In genomic region chr4:186058253-186058979, GRCh38 we compare ENCODE assay signal across 12 cellular contexts. TPM values are rescaled to one million over a fixed set of nuclear protein-coding genes. Genes with fewer than 3 reads are reported as not detected.
DNase-seq lines count a peak whose midpoint lies in the region; ATAC-seq and TF ChIP-seq lines count a peak whose summit lies in the region.
"Had no signal": no experiment of that assay in that cellular context is flagged by ENCODE, and none has a peak within 500 bp of the region (broad histone marks: within the 10 kb centered on the region; RNA-seq: fewer than 3 reads in every experiment).

No MANE protein-coding gene starts in this region.

- no peak for TF ChIP-seq POLR2A in gastrocnemius medialis (IDR thresholded peaks at IDR 0.05)

- no peak for TF ChIP-seq CTCF in GM10248 (IDR thresholded peaks at IDR 0.05; ENCODE audit: control extremely low read depth, extremely low read depth, low read depth, missing control alignments)
- no peak for TF ChIP-seq CTCF in gastrocnemius medialis (IDR thresholded peaks at IDR 0.05 in 4 of 5, conservative IDR thresholded peaks at IDR 0.05 in 1 of 5)

- in situ Hi-C loops in gastrocnemius medialis (cut with MboI; ENCODE audit: low sequenced_read_pairs in 4 of 4), result no loop called here

- no peaks in the 10 kb centered on the region for H3K9me3 ChIP-seq in gastrocnemius medialis

- peak; percentile 74 for DNase-seq in GM10248 (ENCODE audit: extremely low spot score)
- DNase-seq in NOMO-1 treated with DMSO at 0.1 percent for 48 hours (lab: John Stamatoyannopoulos, UW; ENCODE audit: unreplicated experiment), result peak; percentile 31
- DNase-seq in NCI-H187 (lab: John Stamatoyannopoulos, UW), result no peak
- no peak for DNase-seq in gastrocnemius medialis
- DNase-seq in NCI-H2107 (lab: John Stamatoyannopoulos, UW), result no peak
- no peak for DNase-seq in Kasumi-1 (lab: John Stamatoyannopoulos, UW)
- DNase-seq: activated T-cell treated with anti-CD3 and anti-CD28 coated beads, Interleukin-2, amount 50 U/mL, for 72 hours; NCI-H1105 treated with DMSO at 0.1 percent for 48 hours; SHP77 had no signal

- POLR2A ChIA-PET in GM10248 (lab: Yijun Ruan, JAX), result no interaction called here

- no peaks in the 10 kb centered on the region for H3K36me3 ChIP-seq in gastrocnemius medialis

- CTCF ChIA-PET in GM10248 (lab: Yijun Ruan, JAX), result interaction anchor here (0.8 to 1.8 kb wide), 3 partner anchors 9 to 20 kb away, joined by 3 to 9 read pairs (median 3); partner anchors contain the start of gene TLR3

- no peak overlapping the region for H3K27ac ChIP-seq in gastrocnemius medialis
- H3K27ac ChIP-seq: parathyroid adenoma had no signal

- intact Hi-C loops in gastrocnemius medialis (cut with DNase I; ENCODE audit: low total_unique reads), result no loop called here

- H3K4me3 ChIP-seq in gastrocnemius medialis, result no peak overlapping the region

- no peaks in the 10 kb centered on the region for H3K27me3 ChIP-seq in gastrocnemius medialis

- no peaks in the 10 kb centered on the region for H3K4me1 ChIP-seq in gastrocnemius medialis
- H3K4me1 ChIP-seq: parathyroid adenoma had no signal

- ATAC-seq in GM19395 (IDR thresholded peaks at IDR 0.05; ENCODE audit: unreplicated experiment) (peak; percentile 100), HG02943 (IDR thresholded peaks at IDR 0.05; ENCODE audit: low read depth, unreplicated experiment) (peak; percentile 100), gastrocnemius medialis (no peak)

RNA-seq across cellular contexts. Expression of gene TLR3, which starts 10.5 kb away (rescaled TPM):
- 1 to 10 TPM in 3 of 4 donors, under 1 TPM in 1; 0.47 to 2.5 (median 1.4) TPM for total RNA-seq in gastrocnemius medialis

RNA-seq across cellular contexts. Expression of gene FAM149A, which starts 46.1 kb away (rescaled TPM):
- 1 to 10 TPM; 1.5 to 5.9 (median 3.3) TPM for total RNA-seq in gastrocnemius medialis

Comparison
In these comparisons a context has a peak if more than half of its experiments do, and no peak if none do; other contexts are left out.
1. DNase-seq: peak in GM10248 (single experiment) and NOMO-1 treated with DMSO at 0.1 percent for 48 hours (single experiment); none in NCI-H187 (0 of 2), gastrocnemius medialis (0 of 2), NCI-H2107 (single experiment) and Kasumi-1 (0 of 2).
2. ATAC-seq: peak in GM19395 (single experiment) and HG02943 (single experiment); none in gastrocnemius medialis (0 of 2).